Comparison of ENCODE assay signal across 21 cellular contexts in the genomic region with DNA sequence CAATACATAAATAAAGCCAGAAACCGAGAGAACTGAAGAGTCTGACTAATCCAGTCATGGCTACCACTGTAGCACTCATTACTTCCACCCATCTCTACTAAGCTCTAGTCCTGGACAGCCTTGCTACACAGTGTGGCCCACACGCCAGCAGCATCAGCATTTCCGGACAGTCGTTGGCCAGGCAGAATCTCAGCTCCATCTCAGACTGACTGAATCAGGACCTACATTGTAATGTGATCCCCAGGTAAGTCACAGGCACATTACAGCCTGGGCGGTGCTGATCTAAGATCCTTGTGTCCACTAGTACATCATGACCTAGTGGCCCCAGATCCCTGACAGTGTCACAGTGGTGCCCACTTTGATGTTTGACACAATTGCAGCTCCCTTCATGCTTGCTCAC.
"Had no signal": no experiment of that assay in that cellular context is flagged by ENCODE, and none has a peak within 500 bp of the region (broad histone marks: within the 10 kb centered on the region; RNA-seq: fewer than 3 reads in every experiment).

No MANE protein-coding gene starts in this region.

- H3K27ac ChIP-seq: coronary artery, esophagus squamous epithelium, lower lobe of right lung, prostate gland, right atrium auricular region, testis, tibial artery, upper lobe of right lung, uterus had no signal

- H3K36me3 ChIP-seq: esophagus squamous epithelium, lower lobe of right lung, prostate gland, right atrium auricular region, tibial artery, upper lobe of right lung, uterus had no signal

- H3K36me3 Mint-ChIP-seq: immature natural killer cell; natural killer cell; stimulated activated memory B cell treated with anti-CD40 and anti-IgM and Interleukin-4, amounts not matched to agents 10 μg/mL and 1 μg/mL and 100 μg/mL, for 72 hours had no signal

- H3K27me3 ChIP-seq: esophagus squamous epithelium, right atrium auricular region, testis, tibial artery, upper lobe of right lung, uterus had no signal

- H3K4me1 ChIP-seq: esophagus squamous epithelium, lower lobe of right lung, right atrium auricular region, testis, tibial artery, upper lobe of right lung, uterus had no signal

- H3K4me3 Mint-ChIP-seq: immature natural killer cell; natural killer cell; neural crest cell; stimulated activated memory B cell treated with anti-CD40 and anti-IgM and Interleukin-4, amounts not matched to agents 10 μg/mL and 1 μg/mL and 100 μg/mL, for 72 hours had no signal

- H3K27ac Mint-ChIP-seq: immature natural killer cell; natural killer cell; stimulated activated memory B cell treated with anti-CD40 and anti-IgM and Interleukin-4, amounts not matched to agents 10 μg/mL and 1 μg/mL and 100 μg/mL, for 72 hours had no signal

- DNase-seq: dermis blood vessel endothelial cell; effector memory CD4-positive, alpha-beta T cell; esophagus squamous epithelium; hypothalamus; immature natural killer cell; left ventricle myocardium superior; lower lobe of right lung; natural killer cell; stimulated activated CD4-positive, alpha-beta T cell treated with anti-CD3 and anti-CD28 coated beads, Interleukin-4, amount 100 ng/mL, for 4 hours; stimulated activated naive CD8-positive, alpha-beta T cell treated with anti-CD3 and anti-CD28 coated beads, Interleukin-15, Interleukin-2, amounts not matched to agents 100 U/mL and 50 U/mL, for 24 hours; substantia nigra; testis; tibial artery; upper lobe of right lung; uterus had no signal

- H3K4me3 ChIP-seq: coronary artery, esophagus squamous epithelium, lower lobe of right lung, prostate gland, right atrium auricular region, testis, tibial artery, upper lobe of right lung, uterus had no signal

- H3K9me3 ChIP-seq: esophagus squamous epithelium, lower lobe of right lung, prostate gland, right atrium auricular region, testis, tibial artery, upper lobe of right lung, uterus had no signal

- ATAC-seq: left ventricle myocardium superior; lower lobe of right lung; natural killer cell; sciatic nerve; stimulated activated memory B cell treated with anti-CD40 and anti-IgM and Interleukin-4, amounts not matched to agents 10 μg/mL and 1 μg/mL and 100 μg/mL, for 72 hours; stimulated activated naive CD8-positive, alpha-beta T cell treated with anti-CD3 and anti-CD28 coated beads, Interleukin-15, Interleukin-2, amounts not matched to agents 100 U/mL and 50 U/mL, for 24 hours; upper lobe of right lung had no signal

- H3K4me1 Mint-ChIP-seq: immature natural killer cell; natural killer cell; stimulated activated memory B cell treated with anti-CD40 and anti-IgM and Interleukin-4, amounts not matched to agents 10 μg/mL and 1 μg/mL and 100 μg/mL, for 72 hours had no signal

- H3K27me3 Mint-ChIP-seq: stimulated activated memory B cell treated with anti-CD40 and anti-IgM and Interleukin-4, amounts not matched to agents 10 μg/mL and 1 μg/mL and 100 μg/mL, for 72 hours had no signal
